8 cellular contexts compared by ENCODE assay signal in genomic region chr6:45163952-45164766, GRCh38.
DNase-seq lines count a peak whose midpoint lies in the region; ATAC-seq and TF ChIP-seq lines count a peak whose summit lies in the region.

No MANE protein-coding gene starts in this region.

- H3K9me3 ChIP-seq in right atrium auricular region (no peaks in the 10 kb centered on the region), HAP-1 (no peaks in the 10 kb centered on the region)

- peak; percentile 5 for DNase-seq in HT1080 (ENCODE audit: low read depth)
- peak; percentile 66 to 83 for DNase-seq in foreskin keratinocyte
- DNase-seq in right atrium auricular region (ENCODE audit: low spot score), result no peak
- no peak for DNase-seq in HAP-1 (ENCODE audit: low spot score in 2 of 2)
- no peak for DNase-seq in NCI-H82 treated with DMSO at 0.1 percent for 48 hours (lab: John Stamatoyannopoulos, UW; ENCODE audit: unreplicated experiment)
- no peak for DNase-seq in NCI-H510A (lab: John Stamatoyannopoulos, UW)

- H3K27me3 ChIP-seq in foreskin keratinocyte (no peaks in the 10 kb centered on the region), right atrium auricular region (no peaks in the 10 kb centered on the region), HAP-1 (ENCODE audit: low read depth) (no peaks in the 10 kb centered on the region)

- H3K4me3 ChIP-seq in right atrium auricular region (no peak overlapping the region), HAP-1 (no peak overlapping the region)

- H3K27ac ChIP-seq in foreskin keratinocyte, result peak overlapping the region; percentile 76
- H3K27ac ChIP-seq in right atrium auricular region, result no peak overlapping the region

- peak; percentile 56 for ATAC-seq in GM18498 (IDR thresholded peaks at IDR 0.05; ENCODE audit: unreplicated experiment)
- ATAC-seq in GM21619 (IDR thresholded peaks at IDR 0.05; ENCODE audit: unreplicated experiment), result peak; percentile 95
- ATAC-seq in foreskin keratinocyte, result peak; percentile 98

- in situ Hi-C loops in HAP-1 (cut with MboI; ENCODE audit: low sequenced_read_pairs), result no loop called here

- peaks cover 21% of the 10 kb centered on the region for H3K4me1 ChIP-seq in foreskin keratinocyte
- no peaks in the 10 kb centered on the region for H3K4me1 ChIP-seq in right atrium auricular region
- no peaks in the 10 kb centered on the region for H3K4me1 ChIP-seq in HAP-1

- TF ChIP-seq CTCF in foreskin keratinocyte (conservative IDR thresholded peaks at IDR 0.05) (no peak), right atrium auricular region (IDR thresholded peaks at IDR 0.05) (no peak)

- H3K36me3 ChIP-seq in right atrium auricular region, result no peaks in the 10 kb centered on the region
- no peaks in the 10 kb centered on the region for H3K36me3 ChIP-seq in HAP-1 (replicated peaks)

Comparison
In these comparisons a context has a peak if more than half of its experiments do, and no peak if none do; other contexts are left out.
1. DNase-seq: peak in HT1080 (single experiment) and foreskin keratinocyte (2 of 2); none in right atrium auricular region (single experiment), HAP-1 (0 of 2), NCI-H82 treated with DMSO at 0.1 percent for 48 hours (single experiment) and NCI-H510A (single experiment).
2. Peak in every context shown above with its lines, with median percentiles within 50 percentile points of each other: ATAC-seq.